1 cellular context compared by ENCODE assay signal in genomic region chr7:107201795-107202450, GRCh38.
TF ChIP-seq lines count a peak whose summit lies in the region.

No MANE protein-coding gene starts in this region.

TF ChIP-seq in HCT116, 20 proteins besides CTCF, POLR2A, EP300 and RAD21 (continued from another document):
- TF ChIP-seq, protein P1, sequence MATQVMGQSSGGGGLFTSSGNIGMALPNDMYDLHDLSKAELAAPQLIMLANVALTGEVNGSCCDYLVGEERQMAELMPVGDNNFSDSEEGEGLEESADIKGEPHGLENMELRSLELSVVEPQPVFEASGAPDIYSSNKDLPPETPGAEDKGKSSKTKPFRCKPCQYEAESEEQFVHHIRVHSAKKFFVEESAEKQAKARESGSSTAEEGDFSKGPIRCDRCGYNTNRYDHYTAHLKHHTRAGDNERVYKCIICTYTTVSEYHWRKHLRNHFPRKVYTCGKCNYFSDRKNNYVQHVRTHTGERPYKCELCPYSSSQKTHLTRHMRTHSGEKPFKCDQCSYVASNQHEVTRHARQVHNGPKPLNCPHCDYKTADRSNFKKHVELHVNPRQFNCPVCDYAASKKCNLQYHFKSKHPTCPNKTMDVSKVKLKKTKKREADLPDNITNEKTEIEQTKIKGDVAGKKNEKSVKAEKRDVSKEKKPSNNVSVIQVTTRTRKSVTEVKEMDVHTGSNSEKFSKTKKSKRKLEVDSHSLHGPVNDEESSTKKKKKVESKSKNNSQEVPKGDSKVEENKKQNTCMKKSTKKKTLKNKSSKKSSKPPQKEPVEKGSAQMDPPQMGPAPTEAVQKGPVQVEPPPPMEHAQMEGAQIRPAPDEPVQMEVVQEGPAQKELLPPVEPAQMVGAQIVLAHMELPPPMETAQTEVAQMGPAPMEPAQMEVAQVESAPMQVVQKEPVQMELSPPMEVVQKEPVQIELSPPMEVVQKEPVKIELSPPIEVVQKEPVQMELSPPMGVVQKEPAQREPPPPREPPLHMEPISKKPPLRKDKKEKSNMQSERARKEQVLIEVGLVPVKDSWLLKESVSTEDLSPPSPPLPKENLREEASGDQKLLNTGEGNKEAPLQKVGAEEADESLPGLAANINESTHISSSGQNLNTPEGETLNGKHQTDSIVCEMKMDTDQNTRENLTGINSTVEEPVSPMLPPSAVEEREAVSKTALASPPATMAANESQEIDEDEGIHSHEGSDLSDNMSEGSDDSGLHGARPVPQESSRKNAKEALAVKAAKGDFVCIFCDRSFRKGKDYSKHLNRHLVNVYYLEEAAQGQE (IDR thresholded peaks at IDR 0.05; ENCODE audit: low read depth), result no peak
- no peak for TF ChIP-seq EZH2phosphoT487 (IDR thresholded peaks at IDR 0.05; ENCODE audit: borderline replicate concordance)
- TF ChIP-seq YY1 (IDR thresholded peaks at IDR 0.05; ENCODE audit: extremely low read depth, insufficient replicate concordance, low read depth, low read length), result no peak
- TF ChIP-seq ZNF274 (IDR thresholded peaks at IDR 0.05; ENCODE audit: low read depth, low read length), result no peak
- TF ChIP-seq EZH2 (IDR thresholded peaks at IDR 0.05), result no peak
